ENCODE assay signal across 2 cellular contexts in genomic region chr9:6121707-6122106, GRCh38.
TF ChIP-seq lines count a peak whose summit lies in the region.

No MANE protein-coding gene starts in this region.

TF ChIP-seq in GM23338, 12 proteins besides CTCF, POLR2A, EP300 and RAD21 (continued from another document):
- TF ChIP-seq ZNF462 (CRISPR knock-in tag; IDR thresholded peaks at IDR 0.05) (no peak), EZH2 (IDR thresholded peaks at IDR 0.05; ENCODE audit: low read depth, unreplicated experiment) (no peak), ZNF331 (CRISPR knock-in tag; IDR thresholded peaks at IDR 0.05; ENCODE audit: low read depth) (no peak), ETS1 (IDR thresholded peaks at IDR 0.05) (no peak), JUNB (IDR thresholded peaks at IDR 0.05; ENCODE audit: unreplicated experiment) (no peak), REST (IDR thresholded peaks at IDR 0.05; ENCODE audit: unreplicated experiment) (no peak), POLR2AphosphoS5 (IDR thresholded peaks at IDR 0.05; ENCODE audit: low read depth) (no peak), EZH2phosphoT487 (IDR thresholded peaks at IDR 0.05; ENCODE audit: unreplicated experiment) (no peak), NANOG (IDR thresholded peaks at IDR 0.05; ENCODE audit: borderline replicate concordance) (no peak)
TF ChIP-seq in GM23338: peak in this region for 0.

TF ChIP-seq in SK-N-SH, 30 proteins besides CTCF, POLR2A, EP300 and RAD21 (continued from another document):
- TF ChIP-seq GABPA (IDR thresholded peaks at IDR 0.05; ENCODE audit: low read depth) (no peak), ELF1 (IDR thresholded peaks at IDR 0.05) (no peak), IRF3 (IDR thresholded peaks at IDR 0.05; ENCODE audit: low read depth, low read length) (no peak)
